In genomic region chr15:73165435-73165834, GRCh38 we compare ENCODE assay signal across 17 cellular contexts.
"Had no signal": no experiment of that assay in that cellular context is flagged by ENCODE, and none has a peak within 500 bp of the region (broad histone marks: within the 10 kb centered on the region; RNA-seq: fewer than 3 reads in every experiment).

No MANE protein-coding gene starts in this region.

- FAIRE-seq: islet of Langerhans had no signal

- H3K9me3 ChIP-seq: gastrocnemius medialis, mucosa of descending colon, vagina had no signal

- H3K4me1 Mint-ChIP-seq: activated CD4-positive, alpha-beta memory T cell treated with anti-CD3 and anti-CD28 coated beads, Interleukin-2, amount 10 ng/mL, durations not matched to agents 7 days and 5 days; naive thymus-derived CD4-positive, alpha-beta T cell; stimulated activated memory B cell treated with anti-CD40 and anti-IgM and Interleukin-4, amounts not matched to agents 10 μg/mL and 1 μg/mL and 100 μg/mL, for 72 hours; T-cell had no signal

- H3K4me1 ChIP-seq: parathyroid adenoma, vagina had no signal

- H2AFZ ChIP-seq: parathyroid adenoma had no signal

- H3K27ac ChIP-seq: gastrocnemius medialis, neutrophil, parathyroid adenoma, tibial artery, vagina had no signal

- DNase-seq: activated CD4-positive, alpha-beta memory T cell treated with anti-CD3 and anti-CD28 coated beads, Interleukin-2, amount 10 ng/mL, durations not matched to agents 7 days and 5 days; activated naive CD4-positive, alpha-beta T cell treated with Interleukin-2 at 50 U/mL for 16 hours; anterior cingulate cortex; effector memory CD4-positive, alpha-beta T cell; gastrocnemius medialis; mucosa of descending colon; naive thymus-derived CD4-positive, alpha-beta T cell; stimulated activated CD4-positive, alpha-beta T cell treated with anti-CD3 and anti-CD28 coated beads, Interleukin-2, amount 100 ng/mL, for 48 hours; T-cell; tibial artery had no signal

- H3K4me3 ChIP-seq: gastrocnemius medialis, mucosa of descending colon, tibial artery, vagina had no signal

- H3K27me3 Mint-ChIP-seq: activated CD4-positive, alpha-beta memory T cell treated with anti-CD3 and anti-CD28 coated beads, Interleukin-2, amount 10 ng/mL, durations not matched to agents 7 days and 5 days; stimulated activated memory B cell treated with anti-CD40 and anti-IgM and Interleukin-4, amounts not matched to agents 10 μg/mL and 1 μg/mL and 100 μg/mL, for 72 hours had no signal

- H3K27me3 ChIP-seq: gastrocnemius medialis, tibial artery, vagina had no signal

- H3K36me3 ChIP-seq: gastrocnemius medialis, neutrophil, vagina had no signal

- H3K27ac Mint-ChIP-seq: activated CD4-positive, alpha-beta memory T cell treated with anti-CD3 and anti-CD28 coated beads, Interleukin-2, amount 10 ng/mL, durations not matched to agents 7 days and 5 days; dendritic cell treated with granulocyte-macrophage colony-stimulating factor and Interleukin-4, amounts not matched to agents 40 ng/mL and 50 ng/mL, for 4 days; naive thymus-derived CD4-positive, alpha-beta T cell; stimulated activated memory B cell treated with anti-CD40 and anti-IgM and Interleukin-4, amounts not matched to agents 10 μg/mL and 1 μg/mL and 100 μg/mL, for 72 hours; T-cell had no signal

- H3K9ac ChIP-seq: parathyroid adenoma had no signal

- ATAC-seq: gastrocnemius medialis; left lobe of liver; mucosa of descending colon; naive thymus-derived CD4-positive, alpha-beta T cell; stimulated activated memory B cell treated with anti-CD40 and anti-IgM and Interleukin-4, amounts not matched to agents 10 μg/mL and 1 μg/mL and 100 μg/mL, for 72 hours; T-cell had no signal

- H3K79me2 ChIP-seq: parathyroid adenoma had no signal

- H3K4me3 Mint-ChIP-seq: activated CD4-positive, alpha-beta memory T cell treated with anti-CD3 and anti-CD28 coated beads, Interleukin-2, amount 10 ng/mL, durations not matched to agents 7 days and 5 days; dendritic cell treated with granulocyte-macrophage colony-stimulating factor and Interleukin-4, amounts not matched to agents 40 ng/mL and 50 ng/mL, for 4 days; naive thymus-derived CD4-positive, alpha-beta T cell; stimulated activated memory B cell treated with anti-CD40 and anti-IgM and Interleukin-4, amounts not matched to agents 10 μg/mL and 1 μg/mL and 100 μg/mL, for 72 hours; T-cell had no signal
